Comparison of ENCODE assay signal across 1 cellular context in the genomic region with DNA sequence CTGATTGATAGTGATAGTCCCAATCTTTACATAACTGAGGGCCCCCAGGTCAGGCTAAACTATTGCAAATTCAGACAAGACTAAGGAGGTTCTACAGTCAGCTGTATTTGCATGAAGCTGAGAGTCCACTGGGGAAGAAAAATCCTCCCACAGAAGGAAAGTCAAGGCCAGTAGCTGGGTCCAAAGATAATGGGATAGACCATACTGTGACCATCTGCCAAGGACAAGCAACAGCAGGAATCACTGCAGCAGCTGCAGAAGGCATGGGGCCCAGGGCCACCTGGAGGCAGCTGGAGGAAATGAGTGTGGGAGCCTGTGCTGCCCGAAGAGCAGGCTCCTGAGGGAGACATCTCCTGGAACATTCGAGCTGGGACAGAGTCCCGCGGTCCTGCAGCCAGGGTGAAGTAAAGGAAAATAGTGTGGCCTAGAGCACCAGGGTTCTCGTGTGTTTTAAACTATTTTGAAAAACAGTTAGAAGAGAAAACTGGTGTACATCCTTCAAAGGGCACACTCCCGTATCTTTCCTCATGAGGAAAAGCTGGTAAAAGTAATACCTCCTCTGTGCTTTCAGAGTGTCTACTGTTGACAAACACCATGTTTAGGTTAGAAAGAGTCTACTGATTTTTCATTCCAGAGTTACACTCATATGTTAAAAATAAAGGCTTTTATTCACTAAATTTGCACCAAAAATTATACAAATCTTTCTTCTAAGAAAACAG.
TF ChIP-seq lines count a peak whose summit lies in the region.

No MANE protein-coding gene starts in this region.

TF ChIP-seq in HepG2, 621 proteins besides CTCF, POLR2A, EP300 and RAD21 (continued from another document and continues in another):
- TF ChIP-seq ZHX2 (IDR thresholded peaks at IDR 0.05; ENCODE audit: low read depth) = no peak
- no peak for TF ChIP-seq ZHX2 (CRISPR knock-in tag; IDR thresholded peaks at IDR 0.05; ENCODE audit: borderline replicate concordance)
- no peak for TF ChIP-seq POLR2G (IDR thresholded peaks at IDR 0.05; ENCODE audit: low read depth, low read length)
- no peak for TF ChIP-seq NR1H2 (CRISPR knock-in tag; IDR thresholded peaks at IDR 0.05; ENCODE audit: borderline replicate concordance, low read depth)
- TF ChIP-seq, protein P1, sequence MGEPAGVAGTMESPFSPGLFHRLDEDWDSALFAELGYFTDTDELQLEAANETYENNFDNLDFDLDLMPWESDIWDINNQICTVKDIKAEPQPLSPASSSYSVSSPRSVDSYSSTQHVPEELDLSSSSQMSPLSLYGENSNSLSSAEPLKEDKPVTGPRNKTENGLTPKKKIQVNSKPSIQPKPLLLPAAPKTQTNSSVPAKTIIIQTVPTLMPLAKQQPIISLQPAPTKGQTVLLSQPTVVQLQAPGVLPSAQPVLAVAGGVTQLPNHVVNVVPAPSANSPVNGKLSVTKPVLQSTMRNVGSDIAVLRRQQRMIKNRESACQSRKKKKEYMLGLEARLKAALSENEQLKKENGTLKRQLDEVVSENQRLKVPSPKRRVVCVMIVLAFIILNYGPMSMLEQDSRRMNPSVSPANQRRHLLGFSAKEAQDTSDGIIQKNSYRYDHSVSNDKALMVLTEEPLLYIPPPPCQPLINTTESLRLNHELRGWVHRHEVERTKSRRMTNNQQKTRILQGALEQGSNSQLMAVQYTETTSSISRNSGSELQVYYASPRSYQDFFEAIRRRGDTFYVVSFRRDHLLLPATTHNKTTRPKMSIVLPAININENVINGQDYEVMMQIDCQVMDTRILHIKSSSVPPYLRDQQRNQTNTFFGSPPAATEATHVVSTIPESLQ (CRISPR knock-in tag; conservative IDR thresholded peaks at IDR 0.05) = no peak
- TF ChIP-seq, protein P2, sequence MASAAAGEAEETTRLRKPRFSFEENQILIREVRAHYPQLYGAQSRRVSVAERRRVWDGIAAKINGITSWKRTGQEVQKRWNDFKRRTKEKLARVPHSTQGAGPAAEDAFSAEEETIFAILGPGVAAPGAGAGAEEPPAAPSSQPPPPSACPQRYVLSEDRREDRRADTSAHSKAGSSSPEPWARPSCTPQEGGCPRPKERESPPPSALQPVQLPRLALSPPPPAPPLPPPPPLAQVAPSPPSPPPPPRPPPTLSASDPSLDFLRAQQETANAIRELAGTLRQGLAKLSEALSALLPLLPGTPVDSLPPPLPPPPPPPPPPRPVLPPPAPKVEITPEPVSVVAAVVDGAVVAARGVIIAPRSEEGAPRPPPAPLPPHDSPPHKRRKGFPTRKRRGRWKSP (CRISPR knock-in tag; IDR thresholded peaks at IDR 0.05) = 0 out of 2 replicates have a peak, but pooled peaks have one; percentile 33
- TF ChIP-seq, protein P3, sequence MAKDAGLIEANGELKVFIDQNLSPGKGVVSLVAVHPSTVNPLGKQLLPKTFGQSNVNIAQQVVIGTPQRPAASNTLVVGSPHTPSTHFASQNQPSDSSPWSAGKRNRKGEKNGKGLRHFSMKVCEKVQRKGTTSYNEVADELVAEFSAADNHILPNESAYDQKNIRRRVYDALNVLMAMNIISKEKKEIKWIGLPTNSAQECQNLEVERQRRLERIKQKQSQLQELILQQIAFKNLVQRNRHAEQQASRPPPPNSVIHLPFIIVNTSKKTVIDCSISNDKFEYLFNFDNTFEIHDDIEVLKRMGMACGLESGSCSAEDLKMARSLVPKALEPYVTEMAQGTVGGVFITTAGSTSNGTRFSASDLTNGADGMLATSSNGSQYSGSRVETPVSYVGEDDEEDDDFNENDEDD (CRISPR knock-in tag; IDR thresholded peaks at IDR 0.05; ENCODE audit: borderline replicate concordance) = 0 out of 2 replicates have a peak, but pooled peaks have one; percentile 21
- no peak for TF ChIP-seq ZNF7 (CRISPR knock-in tag; IDR thresholded peaks at IDR 0.05)
- TF ChIP-seq PAF1 (CRISPR knock-in tag; IDR thresholded peaks at IDR 0.05) = no peak
- TF ChIP-seq ZNF775 (CRISPR knock-in tag; IDR thresholded peaks at IDR 0.05; ENCODE audit: borderline replicate concordance) = peak; percentile 43; the same call in 1 of the 2 replicates
- TF ChIP-seq DNMT3B (CRISPR knock-in tag; conservative IDR thresholded peaks at IDR 0.05) = no peak
- 0 out of 2 replicates have a peak, but pooled peaks have one; percentile 51 for TF ChIP-seq RERE (CRISPR knock-in tag; IDR thresholded peaks at IDR 0.05; ENCODE audit: low read depth)
- TF ChIP-seq ZFP90 (CRISPR knock-in tag; IDR thresholded peaks at IDR 0.05; ENCODE audit: borderline replicate concordance) = no peak
- TF ChIP-seq BCL6 (CRISPR knock-in tag; IDR thresholded peaks at IDR 0.05) = no peak; the same call in 1 of the 2 replicates
- TF ChIP-seq, protein P4, sequence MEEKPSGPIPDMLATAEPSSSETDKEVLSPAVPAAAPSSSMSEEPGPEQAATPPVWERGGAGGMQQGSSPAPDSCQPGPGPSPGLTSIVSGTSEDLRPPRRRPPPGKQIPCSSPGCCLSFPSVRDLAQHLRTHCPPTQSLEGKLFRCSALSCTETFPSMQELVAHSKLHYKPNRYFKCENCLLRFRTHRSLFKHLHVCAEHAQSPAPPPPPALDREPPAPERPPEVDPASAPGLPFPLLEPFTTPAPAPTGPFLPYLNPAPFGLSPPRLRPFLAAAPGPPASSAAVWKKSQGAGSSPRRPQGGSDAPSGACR (CRISPR knock-in tag; IDR thresholded peaks at IDR 0.05) = 0 out of 2 replicates have a peak, but pooled peaks have one; percentile 68
- peak; percentile 79 for TF ChIP-seq ZNF331 (CRISPR knock-in tag; IDR thresholded peaks at IDR 0.05)
- TF ChIP-seq AGO2 (optimal IDR thresholded peaks at IDR 0.05; ENCODE audit: low read depth, low read length) = no peak
- TF ChIP-seq ZNF850 (CRISPR knock-in tag; conservative IDR thresholded peaks at IDR 0.05) = no peak
- no peak for TF ChIP-seq SIN3B (IDR thresholded peaks at IDR 0.05; ENCODE audit: low read length)
- TF ChIP-seq ZNF367 (CRISPR knock-in tag; IDR thresholded peaks at IDR 0.05; ENCODE audit: borderline replicate concordance) = no peak
- 0 out of 2 replicates have a peak, but pooled peaks have one; percentile 86 for TF ChIP-seq FOXO4 (CRISPR knock-in tag; conservative IDR thresholded peaks at IDR 0.05)
- TF ChIP-seq ZFP36L2 (CRISPR knock-in tag; IDR thresholded peaks at IDR 0.05) = no peak
- no peak for TF ChIP-seq ARNTL (CRISPR knock-in tag; IDR thresholded peaks at IDR 0.05)
- no peak for TF ChIP-seq ZNF383 (CRISPR knock-in tag; IDR thresholded peaks at IDR 0.05; ENCODE audit: borderline replicate concordance)
- TF ChIP-seq PHB2 (IDR thresholded peaks at IDR 0.05; ENCODE audit: partially characterized antibody) = no peak
- TF ChIP-seq, protein P5, sequence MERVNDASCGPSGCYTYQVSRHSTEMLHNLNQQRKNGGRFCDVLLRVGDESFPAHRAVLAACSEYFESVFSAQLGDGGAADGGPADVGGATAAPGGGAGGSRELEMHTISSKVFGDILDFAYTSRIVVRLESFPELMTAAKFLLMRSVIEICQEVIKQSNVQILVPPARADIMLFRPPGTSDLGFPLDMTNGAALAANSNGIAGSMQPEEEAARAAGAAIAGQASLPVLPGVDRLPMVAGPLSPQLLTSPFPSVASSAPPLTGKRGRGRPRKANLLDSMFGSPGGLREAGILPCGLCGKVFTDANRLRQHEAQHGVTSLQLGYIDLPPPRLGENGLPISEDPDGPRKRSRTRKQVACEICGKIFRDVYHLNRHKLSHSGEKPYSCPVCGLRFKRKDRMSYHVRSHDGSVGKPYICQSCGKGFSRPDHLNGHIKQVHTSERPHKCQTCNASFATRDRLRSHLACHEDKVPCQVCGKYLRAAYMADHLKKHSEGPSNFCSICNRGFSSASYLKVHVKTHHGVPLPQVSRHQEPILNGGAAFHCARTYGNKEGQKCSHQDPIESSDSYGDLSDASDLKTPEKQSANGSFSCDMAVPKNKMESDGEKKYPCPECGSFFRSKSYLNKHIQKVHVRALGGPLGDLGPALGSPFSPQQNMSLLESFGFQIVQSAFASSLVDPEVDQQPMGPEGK (CRISPR knock-in tag; IDR thresholded peaks at IDR 0.05) = peak; percentile 23; the same call in 1 of the 2 replicates
- TF ChIP-seq HOXA5 (CRISPR knock-in tag; IDR thresholded peaks at IDR 0.05) = no peak
- no peak for TF ChIP-seq ZNF780A (CRISPR knock-in tag; IDR thresholded peaks at IDR 0.05)
- TF ChIP-seq, protein P6, sequence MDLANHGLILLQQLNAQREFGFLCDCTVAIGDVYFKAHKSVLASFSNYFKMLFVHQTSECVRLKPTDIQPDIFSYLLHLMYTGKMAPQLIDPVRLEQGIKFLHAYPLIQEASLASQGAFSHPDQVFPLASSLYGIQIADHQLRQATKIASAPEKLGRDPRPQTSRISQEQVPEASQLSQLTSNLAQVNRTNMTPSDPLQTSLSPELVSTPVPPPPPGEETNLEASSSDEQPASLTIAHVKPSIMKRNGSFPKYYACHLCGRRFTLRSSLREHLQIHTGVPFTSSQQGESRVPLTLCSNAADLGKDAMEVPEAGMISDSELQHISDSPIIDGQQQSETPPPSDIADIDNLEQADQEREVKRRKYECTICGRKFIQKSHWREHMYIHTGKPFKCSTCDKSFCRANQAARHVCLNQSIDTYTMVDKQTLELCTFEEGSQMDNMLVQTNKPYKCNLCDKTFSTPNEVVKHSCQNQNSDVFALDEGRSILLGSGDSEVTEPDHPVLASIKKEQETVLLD (CRISPR knock-in tag; IDR thresholded peaks at IDR 0.05; ENCODE audit: low read depth) = no peak
